10 cellular contexts compared by ENCODE assay signal in genomic region chr3:23763040-23763477, GRCh38. TPM values are rescaled to one million over a fixed set of nuclear protein-coding genes. Genes with fewer than 3 reads are reported as not detected.
DNase-seq lines count a peak whose midpoint lies in the region; ATAC-seq and TF ChIP-seq lines count a peak whose summit lies in the region.
"Had no signal": no experiment of that assay in that cellular context is flagged by ENCODE, and none has a peak within 500 bp of the region (broad histone marks: within the 10 kb centered on the region; RNA-seq: fewer than 3 reads in every experiment).

No MANE protein-coding gene starts in this region.

- no peak for TF ChIP-seq POLR2A in NB4 (IDR thresholded peaks at IDR 0.05; ENCODE audit: extremely low read depth, insufficient read length)

- no peak for DNase-seq in AG04450 (ENCODE audit: low read depth, low spot score)
- DNase-seq in NB4 (ENCODE audit: low read depth): peak; percentile 49
- no peak for DNase-seq in GOT3 (lab: John Stamatoyannopoulos, UW)
- DNase-seq: AML-193 had no signal

- no peaks in the 10 kb centered on the region for H3K4me1 ChIP-seq in endocrine pancreas (ENCODE audit: control insufficient read depth, insufficient read depth, low read length)

- H3K9me3 ChIP-seq in AG04450 (ENCODE audit: control insufficient read depth, insufficient read depth, low read length): no peaks in the 10 kb centered on the region
- no peaks in the 10 kb centered on the region for H3K9me3 ChIP-seq in endocrine pancreas (ENCODE audit: control insufficient read depth, low read length)
- H3K9me3 ChIP-seq: neutrophil had no signal

- H3K4me1 Mint-ChIP-seq in nephron: peaks cover 43% of the 10 kb centered on the region

- POLR2A ChIA-PET in AG04450 (lab: Yijun Ruan, JAX): interaction anchor here (0.7 kb wide), 3 partner anchors 32 to 66 kb away, joined by 3 to 4 read pairs (median 3); no protein-coding TSS in a partner anchor

- no peak overlapping the region for H3K9ac ChIP-seq in endocrine pancreas (ENCODE audit: control insufficient read depth, insufficient read depth, low read length)

- ATAC-seq in HG02759 (IDR thresholded peaks at IDR 0.05; ENCODE audit: unreplicated experiment) (no peak), HG03342 (IDR thresholded peaks at IDR 0.05; ENCODE audit: unreplicated experiment) (no peak), GM21423 (IDR thresholded peaks at IDR 0.05; ENCODE audit: unreplicated experiment) (no peak)

- TF ChIP-seq CTCF in AG04450 (IDR thresholded peaks at IDR 0.05; ENCODE audit: low read depth, low read length) (no peak), NB4 (IDR thresholded peaks at IDR 0.05; ENCODE audit: low read depth, low read length) (no peak), nephron (IDR thresholded peaks at IDR 0.05; ENCODE audit: unreplicated experiment in 3 of 3) (no peak)

- peak overlapping the region; percentile 31 for H3K27ac ChIP-seq in AG04450 (ENCODE audit: low read depth, low read length)
- H3K27ac ChIP-seq: neutrophil had no signal

- peak overlapping the region; percentile 98 to 99 (median 98) for H3K27ac Mint-ChIP-seq in nephron

- no peaks in the 10 kb centered on the region for H3K36me3 ChIP-seq in endocrine pancreas (ENCODE audit: control insufficient read depth, insufficient read depth, low read length)
- H3K36me3 ChIP-seq: neutrophil had no signal

- no peaks in the 10 kb centered on the region for H3K36me3 Mint-ChIP-seq in nephron (ENCODE audit: low read depth)

- CTCF ChIA-PET in AG04450 (lab: Charles Lee): interaction anchor here (0.7 to 2.0 kb wide), 4 partner anchors 12 to 605 kb away, joined by 3 to 4 read pairs (median 4); no protein-coding TSS in a partner anchor

- H3K9me3 Mint-ChIP-seq in nephron: no peaks in the 10 kb centered on the region

- H3K4me3 ChIP-seq in AG04450 (ENCODE audit: low read depth, low read length) (peak overlapping the region; percentile 42), NB4 (ENCODE audit: low read depth, low read length) (no peak overlapping the region), endocrine pancreas (ENCODE audit: control insufficient read depth, insufficient read depth, low read length) (peak overlapping the region; percentile 48)

- H3K27me3 ChIP-seq in AG04450 (ENCODE audit: control insufficient read depth, insufficient read depth, low read length) (no peaks in the 10 kb centered on the region), endocrine pancreas (ENCODE audit: control insufficient read depth, insufficient read depth, low read length) (no peaks in the 10 kb centered on the region)
- H3K27me3 ChIP-seq: neutrophil had no signal

- H3K4me3 Mint-ChIP-seq in nephron: peak overlapping the region; percentile 56 to 73 (median 68)

- peaks cover 3% of the 10 kb centered on the region for H3K27me3 Mint-ChIP-seq in nephron (ENCODE audit: low read depth)

RNA-seq across cellular contexts. Expression of gene UBE2E1, which starts 42.7 kb away (rescaled TPM):
- 107 and 134 TPM in 2 replicates for polyA plus RNA-seq in AG04450 (2011; rRNA removed)
- 49.0 and 51.8 TPM in 2 replicates for polyA minus RNA-seq in AG04450 (2011; rRNA and poly(A)+ RNA removed)
